In genomic region chr11:122671270-122671906, GRCh38 we compare ENCODE assay signal across 16 cellular contexts. TPM values are rescaled to one million over a fixed set of nuclear protein-coding genes. Genes with fewer than 3 reads are reported as not detected.
A peak's percentile ranks its signal among the peaks of the same experiment; 100 is the strongest.
DNase-seq lines count a peak whose midpoint lies in the region; ATAC-seq and TF ChIP-seq lines count a peak whose summit lies in the region.
"Had no signal": no experiment of that assay in that cellular context is flagged by ENCODE, and none has a peak within 500 bp of the region (broad histone marks: within the 10 kb centered on the region; RNA-seq: fewer than 3 reads in every experiment).

No MANE protein-coding gene starts in this region.

- H3K4me3 ChIP-seq in AG04450 (ENCODE audit: low read depth, low read length) = no peak overlapping the region
- H3K4me3 ChIP-seq: uterus had no signal

- POLR2A ChIA-PET in AG04450 (lab: Yijun Ruan, JAX) = no interaction called here
- POLR2A ChIA-PET in T-cell (lab: Charles Lee) = interaction anchor here in 1 of 2 donors (0.6 kb wide), 1 partner anchor 431 kb away, joined by 3 read pairs; no protein-coding TSS in a partner anchor

- no peak for ATAC-seq in T-cell (replicated peaks in 1 of 4)
- ATAC-seq in GM19324 (IDR thresholded peaks at IDR 0.05; ENCODE audit: low FRiP score, unreplicated experiment) = no peak
- ATAC-seq in GM21390 (IDR thresholded peaks at IDR 0.05; ENCODE audit: unreplicated experiment) = no peak
- no peak for ATAC-seq in GM18505 (IDR thresholded peaks at IDR 0.05; ENCODE audit: unreplicated experiment)
- ATAC-seq: foreskin keratinocyte had no signal

- peaks cover 87 to 91% (median 89%) of the 10 kb centered on the region in 3 donors for H3K4me1 Mint-ChIP-seq in T-cell

- H3K27ac Mint-ChIP-seq in T-cell = peak overlapping the region; percentile 71 to 84
- H3K27ac Mint-ChIP-seq: dendritic cell treated with granulocyte-macrophage colony-stimulating factor and Interleukin-4, amounts not matched to agents 40 ng/mL and 50 ng/mL, for 4 days had no signal

- H3K9me3 ChIP-seq in AG04450 (ENCODE audit: control insufficient read depth, insufficient read depth, low read length) = no peaks in the 10 kb centered on the region
- H3K9me3 ChIP-seq: uterus had no signal

- no peak for TF ChIP-seq CTCF in AG04450 (IDR thresholded peaks at IDR 0.05; ENCODE audit: low read depth, low read length)

- no peaks in the 10 kb centered on the region for H3K27me3 Mint-ChIP-seq in T-cell
- H3K27me3 Mint-ChIP-seq: dendritic cell treated with granulocyte-macrophage colony-stimulating factor and Interleukin-4, amounts not matched to agents 40 ng/mL and 50 ng/mL, for 4 days had no signal

- no peaks in the 10 kb centered on the region for H3K27me3 ChIP-seq in AG04450 (ENCODE audit: control insufficient read depth, insufficient read depth, low read length)
- H3K27me3 ChIP-seq: foreskin keratinocyte, uterus had no signal

- H3K27ac ChIP-seq in AG04450 (ENCODE audit: low read depth, low read length) = peak overlapping the region; percentile 77
- H3K27ac ChIP-seq: foreskin keratinocyte, uterus had no signal

- CTCF ChIA-PET in AG04450 (lab: Charles Lee) = interaction anchor here (1.2 to 1.3 kb wide), 2 partner anchors 38 to 110 kb away, joined by 3 to 4 read pairs; no protein-coding TSS in a partner anchor
- CTCF ChIA-PET in T-cell (lab: Charles Lee) = interaction anchor here in 1 of 2 donors (1.0 kb wide), 1 partner anchor 13 kb away, joined by 3 read pairs; no protein-coding TSS in a partner anchor

- DNase-seq in AG04450 (ENCODE audit: low read depth, low spot score) (peak; percentile 63), ELR (ENCODE audit: low read depth) (peak; percentile 74), T-cell (no peak), left kidney (ENCODE audit: low read depth, low spot score) (peak; percentile 51), OCI-M1 (lab: John Stamatoyannopoulos, UW) (no peak)
- DNase-seq: activated CD4-positive, alpha-beta T cell treated with anti-CD3 and anti-CD28 coated beads, Interleukin-2, amount 50 U/mL, for 4 hours; aorta; foreskin keratinocyte; HCEC 1CT; immature natural killer cell; SW 1271; uterus had no signal

- H3K9me3 Mint-ChIP-seq in T-cell = peaks cover 3 to 4% (median 4%) of the 10 kb centered on the region in 3 donors
- H3K9me3 Mint-ChIP-seq: immature natural killer cell had no signal

- TF ChIP-seq POLR2A in GM18505 (IDR thresholded peaks at IDR 0.05; ENCODE audit: borderline replicate concordance, extremely low read depth, insufficient read depth, insufficient read length) = no peak

- no peak overlapping the region for H3K4me3 Mint-ChIP-seq in T-cell
- H3K4me3 Mint-ChIP-seq: dendritic cell treated with granulocyte-macrophage colony-stimulating factor and Interleukin-4, amounts not matched to agents 40 ng/mL and 50 ng/mL, for 4 days had no signal

- H3K36me3 Mint-ChIP-seq in T-cell = peaks cover 21% of the 10 kb centered on the region

RNA-seq across cellular contexts. Expression of gene UBASH3B, which starts 15.9 kb away (rescaled TPM):
- polyA plus RNA-seq in AG04450 (2011; rRNA removed) = 19.1 and 25.0 TPM in 2 replicates
- polyA minus RNA-seq in AG04450 (2011; rRNA and poly(A)+ RNA removed) = 93.1 and 124 TPM in 2 replicates
- total RNA-seq in T-cell = 10 to 100 TPM; 29.7 to 44.0 (median 36.8) TPM

Comparison
In these comparisons a context has a peak if more than half of its experiments do, and no peak if none do; other contexts are left out.
1. DNase-seq: peak in AG04450 (single experiment), ELR (single experiment) and left kidney (single experiment); none in T-cell (0 of 34) and OCI-M1 (single experiment).